1 cellular context compared by ENCODE assay signal in the genomic region with DNA sequence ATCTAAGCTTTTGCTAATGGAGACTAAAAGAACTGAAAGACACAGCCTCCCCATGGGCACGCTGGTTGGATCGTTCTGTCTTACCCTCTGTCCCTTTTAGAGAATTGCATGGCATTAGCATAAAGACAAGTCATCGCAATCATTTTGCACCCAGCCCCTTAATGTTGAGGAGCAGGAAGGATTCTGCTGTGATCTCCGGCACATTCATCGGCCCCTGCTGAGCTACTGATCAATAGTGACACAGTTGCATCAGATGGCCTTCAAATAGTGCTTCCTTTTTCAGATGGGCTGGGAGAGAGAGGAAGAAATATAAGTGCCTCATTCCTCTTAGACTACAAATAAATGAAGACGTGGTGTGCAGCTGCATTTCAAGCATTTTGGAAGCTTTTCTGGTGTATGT.
TF ChIP-seq lines count a peak whose summit lies in the region.

No MANE protein-coding gene starts in this region.

TF ChIP-seq in liver, 16 proteins besides CTCF, POLR2A, EP300 and RAD21 (continued from another document):
- TF ChIP-seq, protein P1, sequence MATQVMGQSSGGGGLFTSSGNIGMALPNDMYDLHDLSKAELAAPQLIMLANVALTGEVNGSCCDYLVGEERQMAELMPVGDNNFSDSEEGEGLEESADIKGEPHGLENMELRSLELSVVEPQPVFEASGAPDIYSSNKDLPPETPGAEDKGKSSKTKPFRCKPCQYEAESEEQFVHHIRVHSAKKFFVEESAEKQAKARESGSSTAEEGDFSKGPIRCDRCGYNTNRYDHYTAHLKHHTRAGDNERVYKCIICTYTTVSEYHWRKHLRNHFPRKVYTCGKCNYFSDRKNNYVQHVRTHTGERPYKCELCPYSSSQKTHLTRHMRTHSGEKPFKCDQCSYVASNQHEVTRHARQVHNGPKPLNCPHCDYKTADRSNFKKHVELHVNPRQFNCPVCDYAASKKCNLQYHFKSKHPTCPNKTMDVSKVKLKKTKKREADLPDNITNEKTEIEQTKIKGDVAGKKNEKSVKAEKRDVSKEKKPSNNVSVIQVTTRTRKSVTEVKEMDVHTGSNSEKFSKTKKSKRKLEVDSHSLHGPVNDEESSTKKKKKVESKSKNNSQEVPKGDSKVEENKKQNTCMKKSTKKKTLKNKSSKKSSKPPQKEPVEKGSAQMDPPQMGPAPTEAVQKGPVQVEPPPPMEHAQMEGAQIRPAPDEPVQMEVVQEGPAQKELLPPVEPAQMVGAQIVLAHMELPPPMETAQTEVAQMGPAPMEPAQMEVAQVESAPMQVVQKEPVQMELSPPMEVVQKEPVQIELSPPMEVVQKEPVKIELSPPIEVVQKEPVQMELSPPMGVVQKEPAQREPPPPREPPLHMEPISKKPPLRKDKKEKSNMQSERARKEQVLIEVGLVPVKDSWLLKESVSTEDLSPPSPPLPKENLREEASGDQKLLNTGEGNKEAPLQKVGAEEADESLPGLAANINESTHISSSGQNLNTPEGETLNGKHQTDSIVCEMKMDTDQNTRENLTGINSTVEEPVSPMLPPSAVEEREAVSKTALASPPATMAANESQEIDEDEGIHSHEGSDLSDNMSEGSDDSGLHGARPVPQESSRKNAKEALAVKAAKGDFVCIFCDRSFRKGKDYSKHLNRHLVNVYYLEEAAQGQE (IDR thresholded peaks at IDR 0.05): no peak
- no peak for TF ChIP-seq TAF1 (conservative IDR thresholded peaks at IDR 0.05)
- no peak for TF ChIP-seq SP1 (IDR thresholded peaks at IDR 0.05)
- TF ChIP-seq, protein P2, sequence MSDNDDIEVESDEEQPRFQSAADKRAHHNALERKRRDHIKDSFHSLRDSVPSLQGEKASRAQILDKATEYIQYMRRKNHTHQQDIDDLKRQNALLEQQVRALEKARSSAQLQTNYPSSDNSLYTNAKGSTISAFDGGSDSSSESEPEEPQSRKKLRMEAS (IDR thresholded peaks at IDR 0.05): no peak
- TF ChIP-seq JUND (IDR thresholded peaks at IDR 0.05): no peak
- TF ChIP-seq RXRA (IDR thresholded peaks at IDR 0.05): peak; percentile 38 to 39
- TF ChIP-seq HNF4A (conservative IDR thresholded peaks at IDR 0.05): peak; percentile 47 to 52
- TF ChIP-seq, protein P3, sequence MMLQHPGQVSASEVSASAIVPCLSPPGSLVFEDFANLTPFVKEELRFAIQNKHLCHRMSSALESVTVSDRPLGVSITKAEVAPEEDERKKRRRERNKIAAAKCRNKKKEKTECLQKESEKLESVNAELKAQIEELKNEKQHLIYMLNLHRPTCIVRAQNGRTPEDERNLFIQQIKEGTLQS (IDR thresholded peaks at IDR 0.05): no peak
- TF ChIP-seq HNF4G (IDR thresholded peaks at IDR 0.05): no peak
- TF ChIP-seq NR2F2 (IDR thresholded peaks at IDR 0.05): no peak
- no peak for TF ChIP-seq EGR1 (IDR thresholded peaks at IDR 0.05; ENCODE audit: low read depth in 2 of 2)
- no peak for TF ChIP-seq GABPA (IDR thresholded peaks at IDR 0.05 in 1 of 2, conservative IDR thresholded peaks at IDR 0.05 in 1 of 2)
- no peak for TF ChIP-seq FOXA2 (IDR thresholded peaks at IDR 0.05)
- TF ChIP-seq FOXA1 (IDR thresholded peaks at IDR 0.05): no peak
